In genomic region chr16:86702824-86703588, GRCh38 we compare ENCODE assay signal across 1 cellular context.
A peak's percentile ranks its signal among the peaks of the same experiment; 100 is the strongest.
TF ChIP-seq lines count a peak whose summit lies in the region.

No MANE protein-coding gene starts in this region.

TF ChIP-seq in HEK293, 187 proteins besides CTCF, POLR2A, EP300 and RAD21 (continued from another document):
- 0 out of 2 replicates have a peak, but pooled peaks have one; percentile 13 for TF ChIP-seq KLF9 (tag by site-specific recombination; IDR thresholded peaks at IDR 0.05; ENCODE audit: low read depth)
- TF ChIP-seq ZNF639 (tag by site-specific recombination; IDR thresholded peaks at IDR 0.05): no peak
- no peak for TF ChIP-seq ZNF677 (tag by site-specific recombination; IDR thresholded peaks at IDR 0.05)
- TF ChIP-seq KLF10 (tag by site-specific recombination; IDR thresholded peaks at IDR 0.05): no peak
- TF ChIP-seq ZNF776 (tag by site-specific recombination; IDR thresholded peaks at IDR 0.05; ENCODE audit: borderline replicate concordance): no peak
- no peak for TF ChIP-seq MYNN (tag by site-specific recombination; IDR thresholded peaks at IDR 0.05; ENCODE audit: borderline replicate concordance)
- TF ChIP-seq ZNF692 (tag by site-specific recombination; IDR thresholded peaks at IDR 0.05): no peak
- no peak for TF ChIP-seq SP2 (tag by site-specific recombination; IDR thresholded peaks at IDR 0.05)
- no peak for TF ChIP-seq ZNF157 (tag by site-specific recombination; IDR thresholded peaks at IDR 0.05)
- TF ChIP-seq PRDM1 (tag by site-specific recombination; IDR thresholded peaks at IDR 0.05): no peak
- TF ChIP-seq TCF7L2 (IDR thresholded peaks at IDR 0.05; ENCODE audit: borderline replicate concordance, low read depth, low read length): no peak
- no peak for TF ChIP-seq ZNF398 (tag by site-specific recombination; IDR thresholded peaks at IDR 0.05)
- no peak for TF ChIP-seq ZNF76 (tag by site-specific recombination; IDR thresholded peaks at IDR 0.05; ENCODE audit: borderline replicate concordance, low read depth)
- TF ChIP-seq ZNF664 (tag by site-specific recombination; IDR thresholded peaks at IDR 0.05): no peak
- TF ChIP-seq ZNF146 (tag by site-specific recombination; IDR thresholded peaks at IDR 0.05): peak; percentile 71; the same call in 1 of the 2 replicates
- peak; percentile 92 for TF ChIP-seq KLF1 (tag by site-specific recombination; IDR thresholded peaks at IDR 0.05)
- no peak for TF ChIP-seq BCL11B (tag by site-specific recombination; IDR thresholded peaks at IDR 0.05; ENCODE audit: low read depth)
- no peak for TF ChIP-seq ZNF18 (tag by site-specific recombination; IDR thresholded peaks at IDR 0.05)
- TF ChIP-seq ZNF645 (tag by site-specific recombination; IDR thresholded peaks at IDR 0.05): no peak
- peak; percentile 94 for TF ChIP-seq ZFHX2 (tag by site-specific recombination; conservative IDR thresholded peaks at IDR 0.05)
- TF ChIP-seq PRDM2 (tag by site-specific recombination; IDR thresholded peaks at IDR 0.05; ENCODE audit: borderline replicate concordance): no peak
- no peak for TF ChIP-seq HOXA7 (CRISPR knock-in tag; IDR thresholded peaks at IDR 0.05; ENCODE audit: borderline replicate concordance)
- TF ChIP-seq ZNF416 (tag by site-specific recombination; IDR thresholded peaks at IDR 0.05): no peak
- TF ChIP-seq SALL2 (tag by site-specific recombination; IDR thresholded peaks at IDR 0.05; ENCODE audit: borderline replicate concordance): no peak
